Comparison of ENCODE assay signal across 25 cellular contexts in genomic region chr2:96903809-96904208, GRCh38. TPM values are rescaled to one million over a fixed set of nuclear protein-coding genes. Genes with fewer than 3 reads are reported as not detected.
DNase-seq lines count a peak whose midpoint lies in the region; ATAC-seq and TF ChIP-seq lines count a peak whose summit lies in the region.
"Had no signal": no experiment of that assay in that cellular context is flagged by ENCODE, and none has a peak within 500 bp of the region (broad histone marks: within the 10 kb centered on the region; RNA-seq: fewer than 3 reads in every experiment).

No MANE protein-coding gene starts in this region.

- TF ChIP-seq CTCF in HEK293 (tag by site-specific recombination; IDR thresholded peaks at IDR 0.05) (no peak), brain (conservative IDR thresholded peaks at IDR 0.05) (no peak), nephron (IDR thresholded peaks at IDR 0.05; ENCODE audit: unreplicated experiment in 3 of 3) (no peak), transverse colon (IDR thresholded peaks at IDR 0.05) (no peak)

- H3K9me3 ChIP-seq in HEK293 (ENCODE audit: control insufficient read depth, insufficient read depth, low read depth, low read length) (no peaks in the 10 kb centered on the region), transverse colon (no peaks in the 10 kb centered on the region)
- H3K9me3 ChIP-seq: BE2C, heart right ventricle, left ventricle myocardium inferior had no signal

- H3K36me3 Mint-ChIP-seq in brain = no peaks in the 10 kb centered on the region
- no peaks in the 10 kb centered on the region for H3K36me3 Mint-ChIP-seq in nephron (ENCODE audit: low read depth)
- peaks cover 3% of the 10 kb centered on the region for H3K36me3 Mint-ChIP-seq in effector memory CD8-positive, alpha-beta T cell (ENCODE audit: insufficient read depth)
- H3K36me3 Mint-ChIP-seq: activated CD8-positive, alpha-beta memory T cell treated with anti-CD3 and anti-CD28 coated beads, Interleukin-2, amount 10 ng/mL, durations not matched to agents 7 days and 5 days; naive thymus-derived CD4-positive, alpha-beta T cell had no signal

- 63 to 67% methylated on average over 3 to 7 of the region's 7 CpGs for WGBS in transverse colon (ENCODE audit: low coverage in 1 of 2), 2 donors

- TF ChIP-seq EP300 in transverse colon (IDR thresholded peaks at IDR 0.05; ENCODE audit: low read depth) = no peak

- POLR2A ChIA-PET in HEK293 (lab: Yijun Ruan, JAX) = no interaction called here

- H3K27ac ChIP-seq in HEK293 (ENCODE audit: extremely low read depth, low read depth, low read length) (no peak overlapping the region), transverse colon (peak overlapping the region; percentile 7 to 86 (median 60))
- H3K27ac ChIP-seq: heart right ventricle, left ventricle myocardium inferior had no signal

- H3K27ac Mint-ChIP-seq in brain (peak overlapping the region in 3 of 5 experiments; percentile 71 to 87 (median 85)), nephron (peak overlapping the region; percentile 62 to 88 (median 62))
- no peak overlapping the region for H3K27ac Mint-ChIP-seq in effector memory CD8-positive, alpha-beta T cell
- H3K27ac Mint-ChIP-seq: activated CD8-positive, alpha-beta memory T cell treated with anti-CD3 and anti-CD28 coated beads, Interleukin-2, amount 10 ng/mL, durations not matched to agents 7 days and 5 days had no signal

- H3K4me1 ChIP-seq in HEK293 (ENCODE audit: control insufficient read depth, insufficient read depth, low read length) (no peaks in the 10 kb centered on the region), transverse colon (peaks cover 16 to 47% (median 35%) of the 10 kb centered on the region in 4 donors)
- H3K4me1 ChIP-seq: BE2C had no signal

- peaks cover 0 to 5% (median 0%) of the 10 kb centered on the region in 5 experiments for H3K9me3 Mint-ChIP-seq in brain
- no peaks in the 10 kb centered on the region for H3K9me3 Mint-ChIP-seq in nephron
- no peaks in the 10 kb centered on the region for H3K9me3 Mint-ChIP-seq in effector memory CD8-positive, alpha-beta T cell
- H3K9me3 Mint-ChIP-seq: activated T-cell treated with anti-CD3 and anti-CD28 coated beads, Interleukin-2, amount 50 U/mL, for 4 hours had no signal

- H3K4me3 ChIP-seq in HEK293 (ENCODE audit: low read depth, low read length) = no peak overlapping the region
- H3K4me3 ChIP-seq in transverse colon = no peak overlapping the region
- H3K4me3 ChIP-seq: heart right ventricle, left ventricle myocardium inferior had no signal

- intact Hi-C loops in transverse colon (cut with DNase I; ENCODE audit: low total_unique reads) = no loop called here

- no peaks in the 10 kb centered on the region for H3K27me3 Mint-ChIP-seq in brain
- H3K27me3 Mint-ChIP-seq in nephron (ENCODE audit: low read depth) = peaks cover 5% of the 10 kb centered on the region
- H3K27me3 Mint-ChIP-seq in effector memory CD8-positive, alpha-beta T cell = no peaks in the 10 kb centered on the region
- H3K27me3 Mint-ChIP-seq: activated CD8-positive, alpha-beta memory T cell treated with anti-CD3 and anti-CD28 coated beads, Interleukin-2, amount 10 ng/mL, durations not matched to agents 7 days and 5 days; naive thymus-derived CD4-positive, alpha-beta T cell had no signal

- CTCF ChIA-PET in HEK293 (lab: Yijun Ruan, JAX) = no interaction called here

- peaks cover 45% of the 10 kb centered on the region for H3K4me1 Mint-ChIP-seq in brain
- peaks cover 40% of the 10 kb centered on the region for H3K4me1 Mint-ChIP-seq in nephron
- H3K4me1 Mint-ChIP-seq in effector memory CD8-positive, alpha-beta T cell (ENCODE audit: low read depth in 2 of 2) = peaks cover 3 to 8% of the 10 kb centered on the region in 2 donors
- H3K4me1 Mint-ChIP-seq: activated CD8-positive, alpha-beta memory T cell treated with anti-CD3 and anti-CD28 coated beads, Interleukin-2, amount 10 ng/mL, durations not matched to agents 7 days and 5 days had no signal

- peak overlapping the region in 1 of 5 experiments; percentile 43 for H3K4me3 Mint-ChIP-seq in brain
- H3K4me3 Mint-ChIP-seq in nephron = peak overlapping the region in 1 of 3 experiments; percentile 11
- H3K4me3 Mint-ChIP-seq in effector memory CD8-positive, alpha-beta T cell = no peak overlapping the region
- H3K4me3 Mint-ChIP-seq: activated CD8-positive, alpha-beta memory T cell treated with anti-CD3 and anti-CD28 coated beads, Interleukin-2, amount 10 ng/mL, durations not matched to agents 7 days and 5 days; activated T-cell treated with anti-CD3 and anti-CD28 coated beads, Interleukin-2, amount 50 U/mL, for 4 hours had no signal

- DNase-seq in transverse colon (no peak), LoVo (ENCODE audit: low spot score) (no peak)
- no peak for DNase-seq in effector memory CD8-positive, alpha-beta T cell
- DNase-seq: ACHN; activated CD4-positive, alpha-beta T cell treated with anti-CD3 and anti-CD28 coated beads, Interleukin-2, amount 50 U/mL, for 1 hour; activated CD4-positive, CD25-positive, alpha-beta regulatory T cell; activated CD8-positive, alpha-beta memory T cell treated with anti-CD3 and anti-CD28 coated beads, Interleukin-2, amount 10 ng/mL, durations not matched to agents 7 days and 5 days; activated T-cell treated with anti-CD3 and anti-CD28 coated beads, Interleukin-2, amount 50 U/mL, for 4 hours; BE2C; dermis blood vessel endothelial cell; DMS153; foreskin melanocyte; HCEC 1CT; heart right ventricle; left ventricle myocardium inferior; naive thymus-derived CD4-positive, alpha-beta T cell; NCI-H1092; NCI-H1694; NCI-H82; stimulated activated CD4-positive, alpha-beta T cell treated with anti-CD3 and anti-CD28 coated beads, Interleukin-4, amount 100 ng/mL, for 4 hours; T-helper 1 cell had no signal

- TF ChIP-seq POLR2A in transverse colon (IDR thresholded peaks at IDR 0.05) = no peak

- H3K36me3 ChIP-seq in HEK293 (ENCODE audit: control insufficient read depth in 2 of 2, insufficient read depth in 1 of 2, low read length in 2 of 2) (no peaks in the 10 kb centered on the region), transverse colon (no peaks in the 10 kb centered on the region)
- H3K36me3 ChIP-seq: BE2C, heart right ventricle, left ventricle myocardium inferior had no signal

- ATAC-seq in HG03025 (IDR thresholded peaks at IDR 0.05; ENCODE audit: low FRiP score, unreplicated experiment) = no peak
- no peak for ATAC-seq in effector memory CD8-positive, alpha-beta T cell (replicated peaks)
- ATAC-seq: activated CD8-positive, alpha-beta memory T cell treated with anti-CD3 and anti-CD28 coated beads, Interleukin-2, amount 10 ng/mL, durations not matched to agents 7 days and 5 days; activated T-cell treated with anti-CD3 and anti-CD28 coated beads, Interleukin-2, amount 50 U/mL, for 4 hours; heart right ventricle; naive thymus-derived CD4-positive, alpha-beta T cell had no signal

- H3K27me3 ChIP-seq in transverse colon = no peaks in the 10 kb centered on the region
- H3K27me3 ChIP-seq: BE2C, heart right ventricle had no signal

- in situ Hi-C loops in transverse colon (cut with MboI; ENCODE audit: low pct_ligation_motif_present in 1 of 4, low pct_unique_long_range_greater_than_20kb in 1 of 4, low sequenced_read_pairs in 3 of 4) = no loop called here

TF ChIP-seq in HEK293, 187 proteins besides CTCF, POLR2A, EP300 and RAD21:
- TF ChIP-seq ZNF558 (tag by site-specific recombination; IDR thresholded peaks at IDR 0.05) = no peak
- no peak for TF ChIP-seq ZNF23 (tag by site-specific recombination; IDR thresholded peaks at IDR 0.05; ENCODE audit: borderline replicate concordance)
- TF ChIP-seq ZIC2 (tag by site-specific recombination; IDR thresholded peaks at IDR 0.05) = 0 out of 2 replicates have a peak, but pooled peaks have one; percentile 0
- no peak for TF ChIP-seq ZBTB48 (tag by site-specific recombination; IDR thresholded peaks at IDR 0.05)
- TF ChIP-seq ZSCAN5A (tag by site-specific recombination; IDR thresholded peaks at IDR 0.05) = no peak
- TF ChIP-seq ZBTB7A (tag by site-specific recombination; IDR thresholded peaks at IDR 0.05; ENCODE audit: low read depth) = no peak

RNA-seq across cellular contexts. Expression of gene SEMA4C, which starts 33.9 kb away (rescaled TPM):
- polyA plus RNA-seq in brain (ENCODE audit: insufficient read depth, low read depth, low replicate concordance) = 32.9 TPM
- 10 to 100 TPM in 3 of 4 donors, 1 to 10 TPM in 1; 3.6 to 23.9 (median 17.4) TPM for total RNA-seq in transverse colon

RNA-seq across cellular contexts. Expression of gene ANKRD39, which starts 46.0 kb away (rescaled TPM):
- 20.7 TPM for polyA plus RNA-seq in brain (ENCODE audit: insufficient read depth, low read depth, low replicate concordance)
- 10 to 100 TPM in 3 of 4 donors, 1 to 10 TPM in 1; 9.7 to 55.3 (median 12.7) TPM for total RNA-seq in transverse colon

RNA-seq across cellular contexts. Expression of gene ANKRD23, which starts 60.0 kb away (rescaled TPM):
- 0.73 TPM for polyA plus RNA-seq in brain (ENCODE audit: insufficient read depth, low read depth, low replicate concordance)
- total RNA-seq in transverse colon = 10 to 100 TPM in 1 of 4 donors, 1 to 10 TPM in 3; 4.1 to 22.7 (median 7.0) TPM

Comparison
In these comparisons a context has a peak if more than half of its experiments do, and no peak if none do; other contexts are left out.
1. H3K27ac Mint-ChIP-seq: peak in brain (3 of 5) and nephron (3 of 3); none in effector memory CD8-positive, alpha-beta T cell (0 of 2).